7 cellular contexts compared by ENCODE assay signal in genomic region chr1:231866392-231867331, GRCh38.
DNase-seq lines count a peak whose midpoint lies in the region; ATAC-seq and TF ChIP-seq lines count a peak whose summit lies in the region.

No MANE protein-coding gene starts in this region.

- H3K27ac ChIP-seq in body of pancreas = no peak overlapping the region

- no peaks in the 10 kb centered on the region for H3K27me3 ChIP-seq in body of pancreas

- no peaks in the 10 kb centered on the region for H3K9me3 ChIP-seq in body of pancreas

- H3K4me3 Mint-ChIP-seq in T-helper 2 cell treated with Interferon-gamma antibody and Interleukin-4, amounts not matched to agents 5 μg/mL and 100 μg/mL, for 36 hours = no peak overlapping the region

- intact Hi-C loops in body of pancreas (cut with DNase I) = no loop called here

- H3K27me3 Mint-ChIP-seq in T-helper 2 cell treated with Interferon-gamma antibody and Interleukin-4, amounts not matched to agents 5 μg/mL and 100 μg/mL, for 36 hours (ENCODE audit: low read depth) = peaks cover 2% of the 10 kb centered on the region

- no peaks in the 10 kb centered on the region for H3K36me3 ChIP-seq in body of pancreas (replicated peaks in 1 of 2; ENCODE audit: insufficient read depth in 1 of 2, low read depth in 2 of 2)

- H3K4me1 Mint-ChIP-seq in T-helper 2 cell treated with Interferon-gamma antibody and Interleukin-4, amounts not matched to agents 5 μg/mL and 100 μg/mL, for 36 hours (ENCODE audit: low read depth) = peaks cover 5% of the 10 kb centered on the region

- DNase-seq in NCI-H1092 treated with DMSO at 0.1 percent for 48 hours (lab: John Stamatoyannopoulos, UW) (peak; percentile 75), body of pancreas (peak; percentile 47 to 59 (median 51)), iPS-NIHi7 (ENCODE audit: extremely low spot score) (peak; percentile 74), GF-D8 (lab: John Stamatoyannopoulos, UW) (no peak)
- DNase-seq in T-helper 2 cell treated with Interferon-gamma antibody and Interleukin-4, amounts not matched to agents 5 μg/mL and 100 μg/mL, for 36 hours (ENCODE audit: low spot score) = peak; percentile 6
- DNase-seq in stimulated activated CD4-positive, alpha-beta T cell treated with anti-CD3 and anti-CD28 coated beads, Interleukin-15, amount 100 ng/mL, for 24 hours = peak; percentile 65

- no peaks in the 10 kb centered on the region for H3K9me3 Mint-ChIP-seq in T-helper 2 cell treated with Interferon-gamma antibody and Interleukin-4, amounts not matched to agents 5 μg/mL and 100 μg/mL, for 36 hours

- TF ChIP-seq CTCF in GM12873 (IDR thresholded peaks at IDR 0.05; ENCODE audit: insufficient read depth, low read depth, low read length, missing control alignments) (peak; percentile 80), body of pancreas (IDR thresholded peaks at IDR 0.05) (peak; percentile 62 to 85 (median 74))

- no peak for TF ChIP-seq POLR2A in body of pancreas (IDR thresholded peaks at IDR 0.05)

- no peak overlapping the region for H3K27ac Mint-ChIP-seq in T-helper 2 cell treated with Interferon-gamma antibody and Interleukin-4, amounts not matched to agents 5 μg/mL and 100 μg/mL, for 36 hours

- WGBS in body of pancreas, 2 donors = 31 to 32% methylated on average over 18 of the region's 18 CpGs

- H3K4me3 ChIP-seq in body of pancreas = no peak overlapping the region

- no peak for ATAC-seq in body of pancreas

- no peaks in the 10 kb centered on the region for H3K36me3 Mint-ChIP-seq in T-helper 2 cell treated with Interferon-gamma antibody and Interleukin-4, amounts not matched to agents 5 μg/mL and 100 μg/mL, for 36 hours (ENCODE audit: low read depth)

- no peaks in the 10 kb centered on the region for H3K4me1 ChIP-seq in body of pancreas
